8 cellular contexts compared by ENCODE assay signal in the genomic region with DNA sequence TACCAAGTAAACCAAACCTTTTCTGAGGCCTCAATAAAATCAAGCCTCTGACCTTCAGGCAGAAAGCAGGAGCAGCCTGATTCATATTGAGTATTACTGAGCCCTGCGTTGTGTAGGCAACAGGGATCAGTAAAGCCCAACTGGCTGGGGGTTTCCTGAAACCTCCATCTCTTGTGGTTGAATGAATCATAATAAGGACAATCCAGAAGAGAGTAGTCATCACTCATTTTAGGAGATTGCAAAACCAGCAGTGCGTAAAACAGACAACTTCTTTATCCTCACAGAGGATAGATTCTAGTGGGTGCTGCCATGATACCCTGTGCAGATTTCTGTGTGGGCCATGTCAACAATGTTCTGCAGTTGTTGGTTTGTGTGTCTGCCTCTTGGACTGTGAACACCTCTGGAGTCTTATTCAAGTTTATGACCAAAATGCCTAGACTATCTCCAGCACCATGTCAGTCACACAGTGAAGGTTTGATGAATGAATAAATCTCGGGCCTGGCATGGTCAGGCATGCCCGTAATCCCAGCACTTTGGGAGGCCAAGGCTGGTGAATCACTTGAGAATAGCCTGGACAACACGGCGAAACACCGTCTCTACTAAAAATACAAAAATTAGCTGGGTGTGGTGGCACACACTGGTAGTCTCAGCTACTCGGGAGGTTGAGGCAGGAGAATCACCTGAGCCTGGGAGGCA.
A peak's percentile ranks its signal among the peaks of the same experiment; 100 is the strongest.
DNase-seq lines count a peak whose midpoint lies in the region; ATAC-seq and TF ChIP-seq lines count a peak whose summit lies in the region.

No MANE protein-coding gene starts in this region.

- H3K9me3 ChIP-seq in DND-41 (ENCODE audit: insufficient read depth, low read length, severe bottlenecking): no peaks in the 10 kb centered on the region

- no peaks in the 10 kb centered on the region for H3K79me2 ChIP-seq in DND-41 (ENCODE audit: insufficient read depth, low read length)

- DNase-seq in DND-41 (no peak), Kasumi-1 (lab: John Stamatoyannopoulos, UW) (peak; percentile 92 to 95), brain pericyte (ENCODE audit: low read depth, low spot score) (peak; percentile 90), skeletal muscle cell (ENCODE audit: low read depth) (peak; percentile 99), NCI-H69 (lab: John Stamatoyannopoulos, UW) (no peak), inferior parietal cortex (ENCODE audit: extremely low spot score) (no peak), NCI-H2196 (lab: John Stamatoyannopoulos, UW; ENCODE audit: unreplicated experiment) (no peak)

- no peaks in the 10 kb centered on the region for H3K27me3 ChIP-seq in DND-41 (ENCODE audit: insufficient read depth, low read length, poor library complexity)

- no peaks in the 10 kb centered on the region for H4K20me1 ChIP-seq in DND-41 (ENCODE audit: insufficient read depth, low read length)

- 0 out of 3 replicates have a peak, but pooled peaks have one; percentile 19 for ATAC-seq in DND-41 (ENCODE audit: insufficient read depth, low read depth)
- ATAC-seq in GM21526 (IDR thresholded peaks at IDR 0.05; ENCODE audit: low FRiP score, unreplicated experiment): peak; percentile 42

- no peak overlapping the region for H3K4me2 ChIP-seq in DND-41 (ENCODE audit: insufficient read depth, low read length)

- H3K4me1 ChIP-seq in DND-41 (ENCODE audit: insufficient read depth, low read length): no peaks in the 10 kb centered on the region

- H3K9ac ChIP-seq in DND-41 (ENCODE audit: low read depth, low read length): no peak overlapping the region

- H3K36me3 ChIP-seq in DND-41 (ENCODE audit: insufficient read depth, low read length): no peaks in the 10 kb centered on the region

- H3K4me3 ChIP-seq in DND-41 (ENCODE audit: low read depth in 1 of 2, low read length in 2 of 2): no peak overlapping the region
- H3K4me3 ChIP-seq in skeletal muscle cell (ENCODE audit: low read depth, low read length): no peak overlapping the region

- H2AFZ ChIP-seq in DND-41 (ENCODE audit: low read depth, low read length): no peak overlapping the region

- H3K27ac ChIP-seq in DND-41 (ENCODE audit: low read length): no peak overlapping the region

- no peak for TF ChIP-seq CTCF in DND-41 (IDR thresholded peaks at IDR 0.05; ENCODE audit: borderline replicate concordance, extremely low read depth, low read length, poor library complexity, severe bottlenecking)

Comparison
In these comparisons a context has a peak if more than half of its experiments do, and no peak if none do; other contexts are left out.
1. DNase-seq: peak in Kasumi-1 (2 of 2), brain pericyte (single experiment) and skeletal muscle cell (single experiment); none in DND-41 (single experiment), NCI-H69 (single experiment), inferior parietal cortex (single experiment) and NCI-H2196 (single experiment).